ENCODE assay signal across 9 cellular contexts in genomic region chr14:69662636-69663321, GRCh38. TPM values are rescaled to one million over a fixed set of nuclear protein-coding genes. Genes with fewer than 3 reads are reported as not detected.
DNase-seq lines count a peak whose midpoint lies in the region; ATAC-seq and TF ChIP-seq lines count a peak whose summit lies in the region.
"Had no signal": no experiment of that assay in that cellular context is flagged by ENCODE, and none has a peak within 500 bp of the region (broad histone marks: within the 10 kb centered on the region; RNA-seq: fewer than 3 reads in every experiment).

No MANE protein-coding gene starts in this region.

- no peaks in the 10 kb centered on the region for H3K36me3 Mint-ChIP-seq in GM23338 (ENCODE audit: low read depth)

- H3K27me3 ChIP-seq in ACC112 (ENCODE audit: insufficient read depth, low read length): no peaks in the 10 kb centered on the region
- H3K27me3 ChIP-seq in GM23338 (ENCODE audit: insufficient read depth): no peaks in the 10 kb centered on the region
- H3K27me3 ChIP-seq in parathyroid adenoma (ENCODE audit: control insufficient read depth, insufficient read depth, low read length): no peaks in the 10 kb centered on the region

- H2AFZ ChIP-seq in ACC112 (ENCODE audit: low read length, unreplicated experiment): no peak overlapping the region
- H2AFZ ChIP-seq in GM23338: no peak overlapping the region
- no peak overlapping the region for H2AFZ ChIP-seq in parathyroid adenoma

- peaks cover 5% of the 10 kb centered on the region for H3K27me3 Mint-ChIP-seq in GM23338 (ENCODE audit: insufficient read depth, low read depth, poor library complexity)

- H3K9me3 ChIP-seq in parathyroid adenoma (ENCODE audit: control insufficient read depth, low read length): no peaks in the 10 kb centered on the region

- no peak overlapping the region for H3K4me3 ChIP-seq in ACC112 (ENCODE audit: low read depth, low read length)
- no peak overlapping the region for H3K4me3 ChIP-seq in GM23338
- H3K4me3 ChIP-seq in coronary artery: no peak overlapping the region
- no peak overlapping the region for H3K4me3 ChIP-seq in parathyroid adenoma (ENCODE audit: low read depth, low read length)
- H3K4me3 ChIP-seq: skin epidermis had no signal

- DNase-seq in GM23338 (ENCODE audit: low spot score) (no peak), coronary artery (ENCODE audit: low spot score) (no peak), A172 (ENCODE audit: low spot score) (no peak)
- no peak for DNase-seq in central memory CD4-positive, alpha-beta T cell

- no peak overlapping the region for H3K4me2 ChIP-seq in GM23338
- H3K4me2 ChIP-seq in parathyroid adenoma (ENCODE audit: low read length): peak overlapping the region; percentile 9

- H3K9me2 ChIP-seq in GM23338 (ENCODE audit: insufficient read depth): peaks cover 2% of the 10 kb centered on the region; the same call in 1 of the 2 replicates

- no peaks in the 10 kb centered on the region for H3K36me3 ChIP-seq in ACC112 (ENCODE audit: insufficient read depth, low read length)
- H3K36me3 ChIP-seq in GM23338 (ENCODE audit: insufficient read depth): no peaks in the 10 kb centered on the region
- no peaks in the 10 kb centered on the region for H3K36me3 ChIP-seq in parathyroid adenoma (ENCODE audit: control insufficient read depth, insufficient read depth, low read length)

- ATAC-seq in GM23338: no peak
- no peak for ATAC-seq in HG02938 (IDR thresholded peaks at IDR 0.05; ENCODE audit: unreplicated experiment)
- ATAC-seq in HG03097 (IDR thresholded peaks at IDR 0.05; ENCODE audit: low FRiP score, unreplicated experiment): no peak

- peaks cover 41% of the 10 kb centered on the region for H3K4me1 Mint-ChIP-seq in GM23338

- no peaks in the 10 kb centered on the region for H3K9me3 Mint-ChIP-seq in GM23338

- no peak overlapping the region; the same call in 2 of the 3 replicates for H3K4me3 Mint-ChIP-seq in GM23338

- H3K4me1 ChIP-seq in ACC112 (ENCODE audit: control insufficient read depth, insufficient read depth, low read length, unreplicated experiment) (peaks cover 31% of the 10 kb centered on the region), GM23338 (ENCODE audit: insufficient read depth) (peaks cover 26% of the 10 kb centered on the region), parathyroid adenoma (peaks cover 43% of the 10 kb centered on the region)

- H3K79me2 ChIP-seq in ACC112 (ENCODE audit: control insufficient read depth, insufficient read depth, low read length, unreplicated experiment) (peaks cover 2% of the 10 kb centered on the region), GM23338 (replicated peaks; ENCODE audit: insufficient read depth) (no peaks in the 10 kb centered on the region), parathyroid adenoma (peaks cover 43% of the 10 kb centered on the region)

- peak overlapping the region; percentile 71; the same call in 1 of the 2 replicates for H3K27ac Mint-ChIP-seq in GM23338

- H4K20me1 ChIP-seq in GM23338 (replicated peaks; ENCODE audit: insufficient read depth): no peaks in the 10 kb centered on the region

- H3F3A ChIP-seq in GM23338 (replicated peaks; ENCODE audit: low read depth): no peaks in the 10 kb centered on the region

- H3K27ac ChIP-seq in ACC112 (ENCODE audit: low read depth, low read length) (peak overlapping the region; percentile 22; the same call in 1 of the 2 replicates), GM23338 (ENCODE audit: low read depth) (no peak overlapping the region), coronary artery (peak overlapping the region; percentile 64 to 75), parathyroid adenoma (peak overlapping the region; percentile 43)

- no peak for TF ChIP-seq CTCF in GM23338 (conservative IDR thresholded peaks at IDR 0.05; ENCODE audit: low read depth in 2 of 2)
- no peak for TF ChIP-seq CTCF in coronary artery (IDR thresholded peaks at IDR 0.05)
- TF ChIP-seq CTCF in parathyroid adenoma (IDR thresholded peaks at IDR 0.05): no peak

- no peak overlapping the region for H3K9ac ChIP-seq in parathyroid adenoma

TF ChIP-seq in GM23338, 12 proteins besides CTCF, POLR2A, EP300 and RAD21 (continues in another document):
- TF ChIP-seq EZH2 (IDR thresholded peaks at IDR 0.05; ENCODE audit: low read depth, unreplicated experiment) (no peak), POLR2AphosphoS5 (IDR thresholded peaks at IDR 0.05; ENCODE audit: low read depth) (no peak), ZNF114 (CRISPR knock-in tag; IDR thresholded peaks at IDR 0.05) (no peak), ZNF462 (CRISPR knock-in tag; IDR thresholded peaks at IDR 0.05) (no peak)

RNA-seq across cellular contexts. Expression of gene SUSD6, which starts 51.4 kb away (rescaled TPM):
- 3.4 and 4.5 TPM in 2 replicates for total RNA-seq in GM23338 (2014; rRNA removed; shearing (Covaris generic))
- polyA plus RNA-seq in GM23338 (2016; fragmentation: Nextera tagmentation; extraction: Ambion mirVana): 2.8 and 3.3 TPM in 2 replicates
- total RNA-seq in A172 (2014; rRNA removed; shearing (Covaris generic)): 2.4 and 3.1 TPM in 2 replicates
